14 cellular contexts compared by ENCODE assay signal in genomic region chr5:73823508-73823925, GRCh38.
A peak's percentile ranks its signal among the peaks of the same experiment; 100 is the strongest.
DNase-seq lines count a peak whose midpoint lies in the region; ATAC-seq, FAIRE-seq and TF ChIP-seq lines count a peak whose summit lies in the region.
"Had no signal": no experiment of that assay in that cellular context is flagged by ENCODE, and none has a peak within 500 bp of the region (broad histone marks: within the 10 kb centered on the region; RNA-seq: fewer than 3 reads in every experiment).

No MANE protein-coding gene starts in this region.

- no peak overlapping the region for H3K56ac ChIP-seq in mesendoderm (ENCODE audit: low read length)

- peak; percentile 37 for DNase-seq in BJ (ENCODE audit: low read depth)
- DNase-seq in HFFc6: peak; percentile 27
- DNase-seq in bronchial epithelial cell (ENCODE audit: low read depth): peak; percentile 42
- DNase-seq in mesendoderm: peak; percentile 3
- DNase-seq in activated naive CD4-positive, alpha-beta T cell treated with anti-CD3 and anti-CD28 coated beads, Interleukin-2, amount 10 ng/mL, durations not matched to agents 7 days and 5 days: no peak
- no peak for DNase-seq in DMS 273 treated with DMSO at 0.1 percent for 48 hours (lab: John Stamatoyannopoulos, UW)
- DNase-seq in naive thymus-derived CD4-positive, alpha-beta T cell: no peak
- no peak for DNase-seq in KG1 (lab: John Stamatoyannopoulos, UW)
- DNase-seq: activated CD4-positive, alpha-beta memory T cell treated with anti-CD3 and anti-CD28 coated beads for 36 hours; GF-D8; hippocampal formation; NCI-H1092; T1000 had no signal

- peak overlapping the region; percentile 40; the same call in 1 of the 2 replicates for H3K27ac Mint-ChIP-seq in HFFc6
- H3K27ac Mint-ChIP-seq in activated naive CD4-positive, alpha-beta T cell treated with anti-CD3 and anti-CD28 coated beads, Interleukin-2, amount 10 ng/mL, durations not matched to agents 7 days and 5 days: no peak overlapping the region
- no peak overlapping the region for H3K27ac Mint-ChIP-seq in naive thymus-derived CD4-positive, alpha-beta T cell
- H3K27ac Mint-ChIP-seq: activated CD4-positive, alpha-beta memory T cell treated with anti-CD3 and anti-CD28 coated beads for 36 hours; B cell had no signal

- no peak overlapping the region for H3K18ac ChIP-seq in mesendoderm (ENCODE audit: low read length)

- no peak overlapping the region for H2BK15ac ChIP-seq in mesendoderm (replicated peaks; ENCODE audit: low read depth)

- no peaks in the 10 kb centered on the region; the same call in none of the 2 replicates for H3K4me1 Mint-ChIP-seq in HFFc6 (ENCODE audit: low read depth)
- H3K4me1 Mint-ChIP-seq in activated naive CD4-positive, alpha-beta T cell treated with anti-CD3 and anti-CD28 coated beads, Interleukin-2, amount 10 ng/mL, durations not matched to agents 7 days and 5 days: no peaks in the 10 kb centered on the region
- H3K4me1 Mint-ChIP-seq in naive thymus-derived CD4-positive, alpha-beta T cell: no peaks in the 10 kb centered on the region
- H3K4me1 Mint-ChIP-seq: B cell had no signal

- no peak overlapping the region for H3K23ac ChIP-seq in mesendoderm (ENCODE audit: low read length)

- H3K4me2 ChIP-seq in mesendoderm (ENCODE audit: low read length): no peak overlapping the region

- no peaks in the 10 kb centered on the region for H3K36me3 ChIP-seq in BJ (ENCODE audit: control insufficient read depth, insufficient read depth, low read length)
- peaks cover 1% of the 10 kb centered on the region for H3K36me3 ChIP-seq in bronchial epithelial cell (ENCODE audit: control insufficient read depth, insufficient read depth, low read length)
- H3K36me3 ChIP-seq in mesendoderm (ENCODE audit: control insufficient read depth, insufficient read depth, low read length): no peaks in the 10 kb centered on the region
- no peaks in the 10 kb centered on the region for H3K36me3 ChIP-seq in naive thymus-derived CD4-positive, alpha-beta T cell (ENCODE audit: control insufficient read depth in 2 of 3, insufficient read depth in 3 of 3, low read length in 3 of 3)

- no peak for TF ChIP-seq CTCF in BJ (IDR thresholded peaks at IDR 0.05; ENCODE audit: insufficient read depth, low read depth, low read length)
- TF ChIP-seq CTCF in HFFc6 (IDR thresholded peaks at IDR 0.05): no peak
- no peak for TF ChIP-seq CTCF in bronchial epithelial cell (IDR thresholded peaks at IDR 0.05; ENCODE audit: insufficient read depth, low read length, severe bottlenecking)

- no CpG with 5 or more reads among the region's 1 CpG for WGBS in mesendoderm (ENCODE audit: extremely low coverage, insufficient coverage, low lambda C conversion rate)

- no peak overlapping the region for H2AK5ac ChIP-seq in mesendoderm (ENCODE audit: low read length)

- H3K27me3 ChIP-seq in BJ (ENCODE audit: control insufficient read depth, insufficient read depth, low read length): no peaks in the 10 kb centered on the region
- H3K27me3 ChIP-seq in bronchial epithelial cell (ENCODE audit: control insufficient read depth, insufficient read depth, low read length): no peaks in the 10 kb centered on the region
- no peaks in the 10 kb centered on the region for H3K27me3 ChIP-seq in mesendoderm (ENCODE audit: insufficient read depth, low read length, poor library complexity)
- H3K27me3 ChIP-seq in naive thymus-derived CD4-positive, alpha-beta T cell (ENCODE audit: control insufficient read depth in 2 of 2, insufficient read depth in 2 of 2, low read length in 2 of 2): no peaks in the 10 kb centered on the region

- H3K36me3 Mint-ChIP-seq in HFFc6 (ENCODE audit: low read depth): peaks cover 19% of the 10 kb centered on the region
- no peaks in the 10 kb centered on the region for H3K36me3 Mint-ChIP-seq in activated naive CD4-positive, alpha-beta T cell treated with anti-CD3 and anti-CD28 coated beads, Interleukin-2, amount 10 ng/mL, durations not matched to agents 7 days and 5 days
- H3K36me3 Mint-ChIP-seq in naive thymus-derived CD4-positive, alpha-beta T cell: no peaks in the 10 kb centered on the region
- H3K36me3 Mint-ChIP-seq: activated CD4-positive, alpha-beta memory T cell treated with anti-CD3 and anti-CD28 coated beads for 36 hours had no signal

- no peaks in the 10 kb centered on the region for H3K79me2 ChIP-seq in mesendoderm (ENCODE audit: control insufficient read depth, insufficient read depth, low read length)

- H3K79me1 ChIP-seq in mesendoderm (ENCODE audit: low read length): no peaks in the 10 kb centered on the region

- intact Hi-C loops in naive thymus-derived CD4-positive, alpha-beta T cell (cut with micrococcal nuclease): no loop called here

- no peaks in the 10 kb centered on the region; the same call in 1 of the 2 replicates for H3K27me3 Mint-ChIP-seq in HFFc6 (ENCODE audit: insufficient read depth)
- H3K27me3 Mint-ChIP-seq in activated naive CD4-positive, alpha-beta T cell treated with anti-CD3 and anti-CD28 coated beads, Interleukin-2, amount 10 ng/mL, durations not matched to agents 7 days and 5 days: peaks cover 9% of the 10 kb centered on the region
- H3K27me3 Mint-ChIP-seq in naive thymus-derived CD4-positive, alpha-beta T cell: peaks cover under 1 to 9% (median 6%) of the 10 kb centered on the region in 5 donors

- no peak overlapping the region for H2BK5ac ChIP-seq in mesendoderm (ENCODE audit: low read length)

- no peak overlapping the region for H4K5ac ChIP-seq in mesendoderm (ENCODE audit: low read length)

- no peaks in the 10 kb centered on the region for H3K9me3 Mint-ChIP-seq in HFFc6
- no peaks in the 10 kb centered on the region for H3K9me3 Mint-ChIP-seq in activated naive CD4-positive, alpha-beta T cell treated with anti-CD3 and anti-CD28 coated beads, Interleukin-2, amount 10 ng/mL, durations not matched to agents 7 days and 5 days
- peaks cover 0 to 2% (median 0%) of the 10 kb centered on the region in 11 donors for H3K9me3 Mint-ChIP-seq in naive thymus-derived CD4-positive, alpha-beta T cell
- H3K9me3 Mint-ChIP-seq: activated CD4-positive, alpha-beta memory T cell treated with anti-CD3 and anti-CD28 coated beads for 36 hours had no signal

- H3K4me3 ChIP-seq in BJ (ENCODE audit: low read depth, low read length) (no peak overlapping the region), bronchial epithelial cell (ENCODE audit: low read depth, low read length) (no peak overlapping the region), mesendoderm (ENCODE audit: low read length) (no peak overlapping the region)
- no peak overlapping the region for H3K4me3 ChIP-seq in naive thymus-derived CD4-positive, alpha-beta T cell (ENCODE audit: low read length)

- POLR2A ChIA-PET in BJ (lab: Charles Lee): no interaction called here
- POLR2A ChIA-PET in naive thymus-derived CD4-positive, alpha-beta T cell (lab: Charles Lee): no interaction called here

- ATAC-seq in naive thymus-derived CD4-positive, alpha-beta T cell: no peak

- H3K27ac ChIP-seq in mesendoderm (ENCODE audit: low read depth, low read length): no peak overlapping the region
- H3K27ac ChIP-seq in naive thymus-derived CD4-positive, alpha-beta T cell (ENCODE audit: low read depth, low read length): no peak overlapping the region

- H3K9me3 ChIP-seq in naive thymus-derived CD4-positive, alpha-beta T cell (ENCODE audit: control insufficient read depth in 2 of 3, low read length in 3 of 3): no peaks in the 10 kb centered on the region

- no peak for FAIRE-seq in bronchial epithelial cell (lab: Jason Lieb, UNC)

- H3K4ac ChIP-seq in mesendoderm (ENCODE audit: low read depth, low read length): no peak overlapping the region

- peaks cover 3% of the 10 kb centered on the region for H3K4me1 ChIP-seq in mesendoderm (ENCODE audit: control insufficient read depth, low read depth, low read length)
- no peaks in the 10 kb centered on the region for H3K4me1 ChIP-seq in naive thymus-derived CD4-positive, alpha-beta T cell (ENCODE audit: control insufficient read depth in 2 of 2, insufficient read depth in 2 of 2, low read length in 2 of 2)

- CTCF ChIA-PET in BJ (lab: Yijun Ruan, JAX): interaction anchor here (1.1 kb wide), 1 partner anchor 31 kb away, joined by 3 read pairs; no protein-coding TSS in a partner anchor
- CTCF ChIA-PET in activated naive CD4-positive, alpha-beta T cell treated with anti-CD3 and anti-CD28 coated beads, Interleukin-2, amount 10 ng/mL, durations not matched to agents 7 days and 5 days (lab: Charles Lee): no interaction called here
- CTCF ChIA-PET in naive thymus-derived CD4-positive, alpha-beta T cell (lab: Charles Lee): no interaction called here

- no peak overlapping the region for H3K4me3 Mint-ChIP-seq in HFFc6
- no peak overlapping the region for H3K4me3 Mint-ChIP-seq in activated naive CD4-positive, alpha-beta T cell treated with anti-CD3 and anti-CD28 coated beads, Interleukin-2, amount 10 ng/mL, durations not matched to agents 7 days and 5 days
- H3K4me3 Mint-ChIP-seq in naive thymus-derived CD4-positive, alpha-beta T cell: no peak overlapping the region
- H3K4me3 Mint-ChIP-seq: activated CD4-positive, alpha-beta memory T cell treated with anti-CD3 and anti-CD28 coated beads for 36 hours; B cell had no signal

- H2BK120ac ChIP-seq in mesendoderm (ENCODE audit: low read depth, low read length): no peak overlapping the region

- H3K9ac ChIP-seq in mesendoderm (ENCODE audit: low read length): no peak overlapping the region

- H4K8ac ChIP-seq in mesendoderm (ENCODE audit: low read depth, low read length): no peak overlapping the region

Comparison
In these comparisons a context has a peak if more than half of its experiments do, and no peak if none do; other contexts are left out.
1. DNase-seq: peak in BJ (single experiment), HFFc6 (single experiment), bronchial epithelial cell (single experiment) and mesendoderm (single experiment); none in activated naive CD4-positive, alpha-beta T cell treated with anti-CD3 and anti-CD28 coated beads, Interleukin-2, amount 10 ng/mL, durations not matched to agents 7 days and 5 days (single experiment), DMS 273 treated with DMSO at 0.1 percent for 48 hours (single experiment), naive thymus-derived CD4-positive, alpha-beta T cell (0 of 9) and KG1 (single experiment).